17 cellular contexts compared by ENCODE assay signal in the genomic region with DNA sequence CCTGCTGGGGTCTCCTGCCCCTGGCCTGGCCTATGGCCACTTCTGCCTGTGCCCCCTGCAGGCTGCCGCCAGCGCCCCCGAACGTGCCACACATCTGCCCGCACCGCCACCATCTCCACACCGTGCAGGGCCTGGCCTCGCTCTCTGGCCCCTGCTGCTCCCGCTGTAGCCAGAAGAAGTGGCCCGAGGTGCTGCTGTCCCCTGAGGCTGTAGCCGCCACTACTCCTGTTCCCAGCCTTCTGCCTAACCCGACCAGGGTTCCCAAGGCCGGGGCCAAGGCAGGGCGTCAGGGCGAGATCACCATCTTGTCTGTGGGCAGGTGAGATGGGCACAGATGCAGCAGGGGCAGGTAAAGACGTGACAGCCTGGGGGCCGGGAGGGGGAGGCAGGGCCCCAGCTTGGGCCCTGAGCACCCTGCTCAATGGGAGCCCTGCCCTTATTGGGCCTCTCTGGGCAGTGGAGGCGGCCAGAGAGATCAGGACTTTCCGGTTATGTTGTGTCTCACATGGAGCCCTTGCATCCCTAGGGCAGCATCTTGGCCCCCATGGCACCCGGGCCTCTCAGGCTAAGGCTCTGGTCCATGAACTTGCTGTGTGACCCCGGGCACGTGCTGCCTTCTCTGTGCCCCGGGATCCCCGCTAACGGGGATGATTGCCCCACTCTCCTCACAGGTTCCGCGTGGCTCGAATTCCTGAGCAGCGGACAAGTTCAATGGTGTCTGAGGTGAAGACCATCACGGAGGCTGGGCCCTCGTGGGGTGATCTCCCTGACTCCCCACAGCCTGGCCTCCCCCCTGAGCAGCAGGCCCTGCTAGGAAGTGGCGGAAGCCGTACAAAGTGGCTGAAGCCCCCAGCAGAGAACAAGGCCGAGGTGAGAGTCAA. TPM values are rescaled to one million over a fixed set of nuclear protein-coding genes. Genes with fewer than 3 reads are reported as not detected.
DNase-seq lines count a peak whose midpoint lies in the region; ATAC-seq and TF ChIP-seq lines count a peak whose summit lies in the region.
"Had no signal": no experiment of that assay in that cellular context is flagged by ENCODE, and none has a peak within 500 bp of the region (broad histone marks: within the 10 kb centered on the region; RNA-seq: fewer than 3 reads in every experiment).

No MANE protein-coding gene starts in this region.

- H3K4me3 ChIP-seq in left ventricle myocardium inferior (no peak overlapping the region), adipocyte (ENCODE audit: low read length) (no peak overlapping the region), neural progenitor cell (no peak overlapping the region), upper lobe of right lung (no peak overlapping the region)
- H3K4me3 ChIP-seq: HAP-1, SJSA1 had no signal

- no peak overlapping the region for H3K27ac ChIP-seq in left ventricle myocardium inferior (replicated peaks)
- no peak overlapping the region for H3K27ac ChIP-seq in neural progenitor cell
- no peak overlapping the region for H3K27ac ChIP-seq in upper lobe of right lung
- no peak overlapping the region for H3K27ac ChIP-seq in substantia nigra (ENCODE audit: low read depth, low read length, poor library complexity, severe bottlenecking)
- H3K27ac ChIP-seq: SJSA1 had no signal

- H3K27me3 Mint-ChIP-seq in neural progenitor cell (ENCODE audit: insufficient read depth, low read depth): peaks cover 12% of the 10 kb centered on the region
- H3K27me3 Mint-ChIP-seq: IgD-negative memory B cell had no signal

- no peaks in the 10 kb centered on the region for H3K79me2 ChIP-seq in neural progenitor cell (ENCODE audit: low read depth)

- intact Hi-C loops in left ventricle myocardium superior (cut with micrococcal nuclease): no loop called here
- intact Hi-C loops in left ventricle myocardium inferior (cut with micrococcal nuclease): no loop called here
- intact Hi-C loops in upper lobe of right lung (cut with DNase I): no loop called here

- no peaks in the 10 kb centered on the region for H3K9me3 ChIP-seq in left ventricle myocardium inferior (replicated peaks)
- no peaks in the 10 kb centered on the region for H3K9me3 ChIP-seq in adipocyte (ENCODE audit: control insufficient read depth, low read length)
- H3K9me3 ChIP-seq in neural progenitor cell (ENCODE audit: low read depth): no peaks in the 10 kb centered on the region
- no peaks in the 10 kb centered on the region for H3K9me3 ChIP-seq in upper lobe of right lung
- H3K9me3 ChIP-seq: HAP-1, SJSA1 had no signal

- peaks cover 17% of the 10 kb centered on the region for H3K4me1 Mint-ChIP-seq in neural progenitor cell

- H3K4me1 ChIP-seq in left ventricle myocardium inferior (peaks cover 32% of the 10 kb centered on the region), adipocyte (ENCODE audit: control insufficient read depth, insufficient read depth, low read length) (peaks cover 34% of the 10 kb centered on the region), neural progenitor cell (no peaks in the 10 kb centered on the region), upper lobe of right lung (no peaks in the 10 kb centered on the region)
- H3K4me1 ChIP-seq: HAP-1 had no signal

- H4K20me1 ChIP-seq in neural progenitor cell (ENCODE audit: low read depth): peaks cover 18% of the 10 kb centered on the region

- no peaks in the 10 kb centered on the region for H3K9me3 Mint-ChIP-seq in neural progenitor cell
- H3K9me3 Mint-ChIP-seq: IgD-negative memory B cell had no signal

- peak overlapping the region; percentile 69 for H3K27ac Mint-ChIP-seq in neural progenitor cell

- H3K27me3 ChIP-seq in left ventricle myocardium inferior (ENCODE audit: low read depth) (no peaks in the 10 kb centered on the region), adipocyte (replicated peaks; ENCODE audit: control insufficient read depth, insufficient read depth, low read length) (no peaks in the 10 kb centered on the region), neural progenitor cell (no peaks in the 10 kb centered on the region), upper lobe of right lung (no peaks in the 10 kb centered on the region)
- H3K27me3 ChIP-seq: SJSA1 had no signal

- DNase-seq in left ventricle myocardium superior (peak; percentile 26), left ventricle myocardium inferior (no peak), adipocyte (ENCODE audit: low read depth) (no peak), neural progenitor cell (ENCODE audit: low spot score) (no peak), upper lobe of right lung (peak; percentile 61), AG08395 (ENCODE audit: low spot score) (no peak), erythroblast (lab: John Stamatoyannopoulos, UW) (no peak), substantia nigra (lab: John Stamatoyannopoulos, UW) (no peak)
- DNase-seq: COR-L47, DMS153, NCI-H2171 treated with DMSO at 0.1 percent for 48 hours, NCI-H446 treated with DMSO at 0.1 percent for 48 hours, NCI-H748 treated with DMSO at 0.1 percent for 48 hours, RPMI8226 had no signal

- H3K36me3 Mint-ChIP-seq in neural progenitor cell: peaks cover 4% of the 10 kb centered on the region

- H3K4me3 Mint-ChIP-seq in neural progenitor cell: peak overlapping the region; percentile 27

- no peak overlapping the region for H2AFZ ChIP-seq in neural progenitor cell (replicated peaks)

- no peaks in the 10 kb centered on the region for H3F3A ChIP-seq in neural progenitor cell (ENCODE audit: low read depth)

- H3K36me3 ChIP-seq in left ventricle myocardium inferior: no peaks in the 10 kb centered on the region
- peaks cover 3% of the 10 kb centered on the region for H3K36me3 ChIP-seq in adipocyte (ENCODE audit: control insufficient read depth, insufficient read depth, low read length, severe bottlenecking)
- H3K36me3 ChIP-seq in neural progenitor cell: no peaks in the 10 kb centered on the region
- peaks cover 7% of the 10 kb centered on the region for H3K36me3 ChIP-seq in upper lobe of right lung

- TF ChIP-seq CTCF in left ventricle myocardium inferior (IDR thresholded peaks at IDR 0.05; ENCODE audit: borderline replicate concordance) (no peak), neural progenitor cell (IDR thresholded peaks at IDR 0.05) (no peak), upper lobe of right lung (IDR thresholded peaks at IDR 0.05) (no peak)

- H3K9ac ChIP-seq in adipocyte (ENCODE audit: low read length) (peak overlapping the region; percentile 8), neural progenitor cell (no peak overlapping the region)

- ATAC-seq in left ventricle myocardium superior (no peak), upper lobe of right lung (no peak)

- H3K4me2 ChIP-seq in neural progenitor cell: no peak overlapping the region

- TF ChIP-seq POLR2A in erythroblast (IDR thresholded peaks at IDR 0.05; ENCODE audit: low read length): no peak

RNA-seq across cellular contexts. Expression of a gene that starts 18.5 kb away (rescaled TPM):
- 1.8 TPM for total RNA-seq in left ventricle myocardium superior
- 1.6 TPM for total RNA-seq in left ventricle myocardium inferior
- 5.4 and 15.0 TPM in 2 replicates for total RNA-seq in neural progenitor cell (ENCODE audit: low replicate concordance)
- total RNA-seq in upper lobe of right lung: 11.7 TPM

Comparison
In these comparisons a context has a peak if more than half of its experiments do, and no peak if none do; other contexts are left out.
1. DNase-seq: peak in left ventricle myocardium superior (single experiment) and upper lobe of right lung (single experiment); none in left ventricle myocardium inferior (single experiment), adipocyte (single experiment), neural progenitor cell (single experiment), AG08395 (single experiment), erythroblast (0 of 2) and substantia nigra (0 of 49).